Comparison of ENCODE assay signal across 19 cellular contexts in the genomic region with DNA sequence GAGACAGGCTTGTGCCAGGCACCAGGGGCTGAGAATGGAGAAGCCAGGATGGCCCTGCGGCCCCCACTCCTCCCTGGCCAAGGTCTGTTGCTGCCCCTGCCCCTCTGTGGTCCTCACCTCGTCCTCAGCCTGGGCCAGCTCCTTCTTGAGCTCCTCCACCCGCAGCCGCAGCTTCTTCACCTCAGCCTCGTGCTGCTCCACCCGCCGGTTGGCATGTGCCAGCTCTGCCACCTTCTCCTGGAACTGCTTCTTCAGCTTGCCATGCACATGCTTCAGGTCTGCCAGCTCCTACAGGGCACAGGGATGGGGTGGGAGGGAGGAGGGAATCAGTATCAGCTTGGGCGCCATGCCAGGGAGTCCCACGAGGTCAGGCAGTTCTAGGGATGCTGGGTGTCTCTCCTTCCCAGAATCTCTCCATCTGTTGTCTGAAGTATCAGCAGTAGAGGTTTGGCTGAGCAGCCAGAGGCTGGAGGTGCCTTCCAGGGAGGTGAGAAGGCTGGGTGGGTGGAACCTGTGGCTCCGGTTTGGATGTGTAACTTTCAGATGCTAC. TPM values are rescaled to one million over a fixed set of nuclear protein-coding genes. Genes with fewer than 3 reads are reported as not detected.
A peak's percentile ranks its signal among the peaks of the same experiment; 100 is the strongest.
DNase-seq lines count a peak whose midpoint lies in the region; ATAC-seq and TF ChIP-seq lines count a peak whose summit lies in the region.
"Had no signal": no experiment of that assay in that cellular context is flagged by ENCODE, and none has a peak within 500 bp of the region (broad histone marks: within the 10 kb centered on the region; RNA-seq: fewer than 3 reads in every experiment).

No MANE protein-coding gene starts in this region.

- no peak for ATAC-seq in activated naive CD8-positive, alpha-beta T cell treated with anti-CD3 and anti-CD28 coated beads, Interleukin-2, amount 50 U/mL, for 24 hours
- ATAC-seq in HG02763 (IDR thresholded peaks at IDR 0.05; ENCODE audit: unreplicated experiment) (no peak), HG02884 (IDR thresholded peaks at IDR 0.05; ENCODE audit: unreplicated experiment) (no peak)

- no peaks in the 10 kb centered on the region for H3K27me3 Mint-ChIP-seq in activated naive CD8-positive, alpha-beta T cell treated with anti-CD3 and anti-CD28 coated beads for 36 hours
- H3K27me3 Mint-ChIP-seq in activated naive CD8-positive, alpha-beta T cell treated with anti-CD3 and anti-CD28 coated beads, Interleukin-2, amount 50 U/mL, for 24 hours: no peaks in the 10 kb centered on the region
- peaks cover 3% of the 10 kb centered on the region for H3K27me3 Mint-ChIP-seq in nephron (ENCODE audit: low read depth)

- TF ChIP-seq CTCF in nephron (IDR thresholded peaks at IDR 0.05; ENCODE audit: unreplicated experiment in 3 of 3): no peak

- no peak for DNase-seq in activated naive CD8-positive, alpha-beta T cell treated with anti-CD3 and anti-CD28 coated beads for 36 hours
- DNase-seq in activated naive CD8-positive, alpha-beta T cell treated with anti-CD3 and anti-CD28 coated beads, Interleukin-2, amount 50 U/mL, for 24 hours: no peak
- DNase-seq in DMS 273 (lab: John Stamatoyannopoulos, UW; ENCODE audit: unreplicated experiment) (peak; percentile 89), NCI-H1694 treated with DMSO at 0.1 percent for 48 hours (lab: John Stamatoyannopoulos, UW) (peak; percentile 24), erythroblast (lab: John Stamatoyannopoulos, UW) (no peak)
- DNase-seq: C1 segment of cervical spinal cord; CD8-positive, alpha-beta memory T cell; DMS79 treated with DMSO at 0.1 percent for 48 hours; MV-4-11; NCI-H1417; NCI-H1930; NCI-H446; NCI-H748 treated with DMSO at 0.1 percent for 48 hours; PC-9 had no signal

- H3K27ac Mint-ChIP-seq in activated naive CD8-positive, alpha-beta T cell treated with anti-CD3 and anti-CD28 coated beads for 36 hours: peak overlapping the region; percentile 66
- H3K27ac Mint-ChIP-seq in activated naive CD8-positive, alpha-beta T cell treated with anti-CD3 and anti-CD28 coated beads, Interleukin-2, amount 50 U/mL, for 24 hours: no peak overlapping the region
- peak overlapping the region in 2 of 3 experiments; percentile 1 to 2 for H3K27ac Mint-ChIP-seq in nephron

- H3K9me3 Mint-ChIP-seq in activated naive CD8-positive, alpha-beta T cell treated with anti-CD3 and anti-CD28 coated beads for 36 hours: no peaks in the 10 kb centered on the region
- H3K9me3 Mint-ChIP-seq in activated naive CD8-positive, alpha-beta T cell treated with anti-CD3 and anti-CD28 coated beads, Interleukin-2, amount 50 U/mL, for 24 hours: no peaks in the 10 kb centered on the region
- H3K9me3 Mint-ChIP-seq in nephron: no peaks in the 10 kb centered on the region
- H3K9me3 Mint-ChIP-seq: CD8-positive, alpha-beta memory T cell had no signal

- H3K36me3 Mint-ChIP-seq in activated naive CD8-positive, alpha-beta T cell treated with anti-CD3 and anti-CD28 coated beads for 36 hours: no peaks in the 10 kb centered on the region
- peaks cover 3% of the 10 kb centered on the region for H3K36me3 Mint-ChIP-seq in activated naive CD8-positive, alpha-beta T cell treated with anti-CD3 and anti-CD28 coated beads, Interleukin-2, amount 50 U/mL, for 24 hours (ENCODE audit: low read depth)
- peaks cover 53% of the 10 kb centered on the region for H3K36me3 Mint-ChIP-seq in nephron (ENCODE audit: low read depth)

- H3K4me1 Mint-ChIP-seq in activated naive CD8-positive, alpha-beta T cell treated with anti-CD3 and anti-CD28 coated beads for 36 hours: no peaks in the 10 kb centered on the region
- no peaks in the 10 kb centered on the region for H3K4me1 Mint-ChIP-seq in activated naive CD8-positive, alpha-beta T cell treated with anti-CD3 and anti-CD28 coated beads, Interleukin-2, amount 50 U/mL, for 24 hours
- peaks cover 15% of the 10 kb centered on the region for H3K4me1 Mint-ChIP-seq in nephron

- H3K4me3 Mint-ChIP-seq in activated naive CD8-positive, alpha-beta T cell treated with anti-CD3 and anti-CD28 coated beads for 36 hours: no peak overlapping the region
- H3K4me3 Mint-ChIP-seq in activated naive CD8-positive, alpha-beta T cell treated with anti-CD3 and anti-CD28 coated beads, Interleukin-2, amount 50 U/mL, for 24 hours: no peak overlapping the region
- no peak overlapping the region for H3K4me3 Mint-ChIP-seq in nephron
- H3K4me3 Mint-ChIP-seq: CD8-positive, alpha-beta memory T cell had no signal

- no peak for TF ChIP-seq POLR2A in erythroblast (IDR thresholded peaks at IDR 0.05; ENCODE audit: low read length)

RNA-seq across cellular contexts. Expression of a gene that starts 20.1 kb away (rescaled TPM):
- 10 to 100 TPM in 1 of 2 experiments, 1 to 10 TPM in 1; 8.7 to 10.2 TPM for total RNA-seq in activated naive CD8-positive, alpha-beta T cell treated with anti-CD3 and anti-CD28 coated beads for 36 hours

RNA-seq across cellular contexts. Expression of a gene that starts 26.2 kb away (rescaled TPM):
- 1 to 10 TPM; 1.3 to 1.4 TPM for total RNA-seq in activated naive CD8-positive, alpha-beta T cell treated with anti-CD3 and anti-CD28 coated beads for 36 hours
- total RNA-seq: A673, PC-9, SJSA1 had no signal

RNA-seq across cellular contexts. Expression of a gene that starts 30.0 kb away (rescaled TPM):
- 1 to 10 TPM; 4.5 to 4.8 TPM for total RNA-seq in activated naive CD8-positive, alpha-beta T cell treated with anti-CD3 and anti-CD28 coated beads for 36 hours

RNA-seq across cellular contexts. Expression of a gene that starts 53.8 kb away (rescaled TPM):
- total RNA-seq in activated naive CD8-positive, alpha-beta T cell treated with anti-CD3 and anti-CD28 coated beads for 36 hours: 10 to 100 TPM; 72.1 to 76.2 TPM

Comparison
In these comparisons a context has a peak if more than half of its experiments do, and no peak if none do; other contexts are left out.
1. DNase-seq: peak in DMS 273 (single experiment) and NCI-H1694 treated with DMSO at 0.1 percent for 48 hours (single experiment); none in activated naive CD8-positive, alpha-beta T cell treated with anti-CD3 and anti-CD28 coated beads for 36 hours (single experiment), activated naive CD8-positive, alpha-beta T cell treated with anti-CD3 and anti-CD28 coated beads, Interleukin-2, amount 50 U/mL, for 24 hours (single experiment) and erythroblast (0 of 2).